Comparison of ENCODE assay signal across 8 cellular contexts in the genomic region with DNA sequence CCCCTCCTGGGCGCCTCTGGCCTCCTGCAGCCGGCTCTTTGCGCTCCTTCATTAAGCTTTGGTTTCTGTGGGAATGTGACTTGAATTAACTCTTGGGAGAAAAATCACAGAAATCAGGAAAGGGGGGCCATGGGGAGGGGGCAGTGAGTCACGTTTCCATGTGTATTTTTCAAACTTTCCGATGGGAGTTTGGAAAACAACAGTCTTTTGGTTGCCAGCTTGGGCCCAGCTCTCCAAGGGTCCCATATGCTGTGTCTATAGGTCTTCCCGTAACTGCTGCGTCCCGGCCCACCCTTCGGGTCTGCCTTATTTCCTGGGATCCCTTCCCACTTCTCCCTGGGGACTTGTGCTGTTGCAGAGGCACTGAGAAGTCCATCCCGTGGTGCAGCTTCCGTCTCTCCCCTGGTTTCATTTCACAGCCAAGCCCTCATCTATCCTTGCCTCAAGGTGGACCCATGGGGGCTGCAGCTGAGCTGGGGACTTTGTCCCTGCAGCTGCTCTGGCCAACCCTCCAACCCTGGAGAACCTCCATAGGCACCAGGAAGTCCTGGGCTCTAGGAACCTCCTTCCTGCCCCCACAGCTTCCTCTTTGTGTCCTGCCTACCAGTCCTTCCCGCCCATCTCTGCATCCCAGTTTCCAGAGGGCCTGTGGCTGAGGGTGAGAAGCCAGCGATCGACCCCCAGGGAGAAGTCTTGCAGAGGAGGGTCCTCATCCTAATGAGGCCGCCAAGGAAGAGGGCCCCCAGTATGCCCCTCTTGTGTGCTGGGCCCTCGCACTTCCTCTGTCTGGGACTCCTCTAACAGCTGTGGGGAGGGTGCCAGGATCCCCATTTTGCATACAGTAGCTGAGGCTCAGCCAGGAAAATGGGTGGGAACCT. TPM values are rescaled to one million over a fixed set of nuclear protein-coding genes. Genes with fewer than 3 reads are reported as not detected.
DNase-seq lines count a peak whose midpoint lies in the region; ATAC-seq and TF ChIP-seq lines count a peak whose summit lies in the region.

No MANE protein-coding gene starts in this region.

- dilution Hi-C loops in IMR-90 (cut with HindIII; ENCODE audit: low sequenced_read_pairs, unreplicated experiment) = no loop called here

- H3K27ac Mint-ChIP-seq in central memory CD8-positive, alpha-beta T cell (ENCODE audit: low read depth) = peak overlapping the region; percentile 98

- no peak for TF ChIP-seq RAD21 in IMR-90 (IDR thresholded peaks at IDR 0.05; ENCODE audit: low read length)

- H4K5ac ChIP-seq in IMR-90 (ENCODE audit: low read depth, low read length) = peak overlapping the region; percentile 73

- peaks cover 43% of the 10 kb centered on the region for H3K9me1 ChIP-seq in IMR-90 (ENCODE audit: insufficient read depth, low read length)

- H3K4me1 Mint-ChIP-seq in central memory CD8-positive, alpha-beta T cell = peaks cover 53% of the 10 kb centered on the region

- peaks cover 27% of the 10 kb centered on the region for H3K36me3 Mint-ChIP-seq in central memory CD8-positive, alpha-beta T cell (ENCODE audit: insufficient read depth)

- H3K4ac ChIP-seq in IMR-90 (ENCODE audit: low read depth, low read length) = peak overlapping the region; percentile 97

- H3K9me3 Mint-ChIP-seq in central memory CD8-positive, alpha-beta T cell = no peaks in the 10 kb centered on the region

- peaks cover 58% of the 10 kb centered on the region for H3K4me1 ChIP-seq in A673 (ENCODE audit: insufficient read depth, low read length, poor library complexity, severe bottlenecking)
- H3K4me1 ChIP-seq in IMR-90 (ENCODE audit: control insufficient read depth, insufficient read depth, low read length) = peaks cover 50% of the 10 kb centered on the region
- H3K4me1 ChIP-seq in mucosa of stomach (ENCODE audit: control insufficient read depth, insufficient read depth, low read length) = peaks cover 70% of the 10 kb centered on the region

- H3K27me3 ChIP-seq in A673 (replicated peaks; ENCODE audit: insufficient read depth, low read depth, low read length, poor library complexity) (no peaks in the 10 kb centered on the region), IMR-90 (ENCODE audit: control insufficient read depth, insufficient read depth, low read length) (no peaks in the 10 kb centered on the region), mucosa of stomach (ENCODE audit: control insufficient read depth, insufficient read depth, low read length) (no peaks in the 10 kb centered on the region)

- peak overlapping the region; percentile 96 for H3K14ac ChIP-seq in IMR-90 (replicated peaks; ENCODE audit: low read depth, low read length)

- H3K36me3 ChIP-seq in A673 (ENCODE audit: insufficient read depth, low read length, poor library complexity, severe bottlenecking) (no peaks in the 10 kb centered on the region), IMR-90 (ENCODE audit: control insufficient read depth, insufficient read depth, low read length) (no peaks in the 10 kb centered on the region), mucosa of stomach (ENCODE audit: control insufficient read depth, insufficient read depth, low read length) (no peaks in the 10 kb centered on the region)

- H3K4me2 ChIP-seq in IMR-90 (ENCODE audit: low read depth, low read length) = peak overlapping the region; percentile 38

- POLR2A ChIA-PET in A673 (lab: Charles Lee; ENCODE audit: low non-redundant PET) = no interaction called here
- POLR2A ChIA-PET in IMR-90 (lab: Charles Lee; ENCODE audit: unreplicated experiment) = interaction anchor here (0.7 kb wide), 2 partner anchors 23 to 574 kb away, joined by 11 to 13 read pairs; no protein-coding TSS in a partner anchor

- H4K20me1 ChIP-seq in IMR-90 (ENCODE audit: insufficient read depth, low read length) = no peaks in the 10 kb centered on the region

- DNase-seq in A673 (ENCODE audit: low spot score) = no peak
- peak; percentile 57 for DNase-seq in IMR-90
- no peak for DNase-seq in central memory CD8-positive, alpha-beta T cell (ENCODE audit: low spot score in 2 of 2)
- DNase-seq in stimulated activated CD4-positive, alpha-beta T cell treated with anti-CD3 and anti-CD28 coated beads, Interleukin-4, amount 100 ng/mL, for 24 hours = no peak
- DNase-seq in NCI-H1930 (lab: John Stamatoyannopoulos, UW) = no peak

- CTCF ChIA-PET in A673 (lab: Charles Lee) (interaction anchor here (1.0 kb wide), 1 partner anchor 27 kb away, joined by 3 read pairs; no protein-coding TSS in a partner anchor), IMR-90 (lab: Yijun Ruan, JAX) (interaction anchor here (1.3 to 1.8 kb wide), 2 partner anchors 12 to 27 kb away, joined by 5 read pairs; no protein-coding TSS in a partner anchor)

- TF ChIP-seq POLR2A in IMR-90 (IDR thresholded peaks at IDR 0.05; ENCODE audit: low read depth, low read length) = no peak; the same call in none of the 2 replicates

- peak overlapping the region; percentile 40 for H3K18ac ChIP-seq in IMR-90 (ENCODE audit: low read depth, low read length)

- H2BK15ac ChIP-seq in IMR-90 (ENCODE audit: low read depth, low read length) = peak overlapping the region; percentile 96; the same call in 2 of the 3 replicates

- peak overlapping the region; percentile 85 to 87 for H4K8ac ChIP-seq in IMR-90 (ENCODE audit: low read depth in 2 of 2, low read length in 2 of 2)

- no peak overlapping the region for H3K4me3 Mint-ChIP-seq in central memory CD8-positive, alpha-beta T cell

- H3K9ac ChIP-seq in IMR-90 (ENCODE audit: low read depth, low read length) (peak overlapping the region; percentile 6; the same call in 1 of the 2 replicates), mucosa of stomach (ENCODE audit: low read length) (peak overlapping the region; percentile 83)

- H2BK20ac ChIP-seq in IMR-90 (ENCODE audit: low read depth, low read length) = peak overlapping the region; percentile 46

- in situ Hi-C loops in IMR-90 (cut with MboI; ENCODE audit: low sequenced_read_pairs) = no loop called here

- no peaks in the 10 kb centered on the region for H3K27me3 Mint-ChIP-seq in central memory CD8-positive, alpha-beta T cell

- H2AK5ac ChIP-seq in IMR-90 (ENCODE audit: low read depth, low read length) = peak overlapping the region; percentile 96

- H2AK9ac ChIP-seq in IMR-90 (replicated peaks; ENCODE audit: low read depth, low read length, poor library complexity) = peak overlapping the region; percentile 96

- peak overlapping the region; percentile 95 for H2BK120ac ChIP-seq in IMR-90 (ENCODE audit: low read depth, low read length)

- peak overlapping the region; percentile 94 for H4K91ac ChIP-seq in IMR-90 (ENCODE audit: insufficient read depth, low read depth, low read length)

- H3K9me3 ChIP-seq in A673 (ENCODE audit: low read depth, low read length, poor library complexity, severe bottlenecking) (no peaks in the 10 kb centered on the region), IMR-90 (ENCODE audit: control insufficient read depth, insufficient read depth, low read length) (no peaks in the 10 kb centered on the region), mucosa of stomach (ENCODE audit: control insufficient read depth, low read length) (no peaks in the 10 kb centered on the region)

- intact Hi-C loops in A673 (cut with micrococcal nuclease; ENCODE audit: unreplicated experiment) (no loop called here), IMR-90 (cut with micrococcal nuclease) (no loop called here)

- 35% methylated on average over 6 of the region's 16 CpGs; no CpG with 5 or more reads in 1 of the 2 experiments for WGBS in IMR-90 (ENCODE audit: extremely low coverage in 2 of 2, insufficient read length in 1 of 2), 2 experiments

- H3K23ac ChIP-seq in IMR-90 (ENCODE audit: low read depth, low read length) = peak overlapping the region; percentile 78

- H2BK5ac ChIP-seq in IMR-90 (ENCODE audit: low read depth, low read length, poor library complexity, severe bottlenecking) = peak overlapping the region; percentile 69

- H3K4me3 ChIP-seq in A673 (ENCODE audit: low read depth, low read length, poor library complexity, severe bottlenecking) (no peak overlapping the region), IMR-90 (ENCODE audit: insufficient read depth, low read depth, low read length) (no peak overlapping the region), mucosa of stomach (ENCODE audit: low read length) (peak overlapping the region; percentile 39)

- H3K79me1 ChIP-seq in IMR-90 (ENCODE audit: low read depth in 1 of 2, low read length in 2 of 2) = peaks cover 27 to 75% of the 10 kb centered on the region in 2 experiments

- ATAC-seq in IMR-90 (ENCODE audit: low read depth) = no peak
- ATAC-seq in central memory CD8-positive, alpha-beta T cell (replicated peaks; ENCODE audit: extremely low read depth, poor library complexity, severe bottlenecking) = no peak
- no peak for ATAC-seq in GM19452 (IDR thresholded peaks at IDR 0.05; ENCODE audit: unreplicated experiment)
- no peak for ATAC-seq in GM21723 (IDR thresholded peaks at IDR 0.05; ENCODE audit: unreplicated experiment)

- H3K56ac ChIP-seq in IMR-90 (ENCODE audit: extremely low read depth, insufficient read depth, low read length) = no peak overlapping the region

- TF ChIP-seq CTCF in A673 (conservative IDR thresholded peaks at IDR 0.05; ENCODE audit: low read depth, low read length) = no peak
- no peak for TF ChIP-seq CTCF in IMR-90 (conservative IDR thresholded peaks at IDR 0.05; ENCODE audit: low read depth, low read length)

- peak overlapping the region; percentile 78 for H2AFZ ChIP-seq in IMR-90 (replicated peaks; ENCODE audit: low read length, poor library complexity)

- BruUV-seq in A673 (replicated peaks; lab: Mats Ljungman, UMichigan) (no TSS peak), IMR-90 (replicated peaks; lab: Mats Ljungman, UMichigan) (no TSS peak)

- peak overlapping the region; percentile 97 for H3K27ac ChIP-seq in A673 (ENCODE audit: low read depth, low read length, poor library complexity, severe bottlenecking)
- H3K27ac ChIP-seq in IMR-90 (ENCODE audit: insufficient read depth, low read length) = peak overlapping the region; percentile 73

RNA-seq across cellular contexts. Expression of gene LMNA, which starts 11.6 kb away (rescaled TPM):
- total RNA-seq in A673 (2021) = 204 and 225 TPM in 2 replicates
- 753 and 755 TPM in 2 replicates for total RNA-seq in IMR-90 (2012; rRNA removed)
- 563 and 927 TPM in 2 replicates for polyA plus RNA-seq in IMR-90 (2012; rRNA removed)
- 602 and 638 TPM in 2 replicates for polyA plus RNA-seq in IMR-90 (2012; cell fraction: cytosol; rRNA removed)
- polyA plus RNA-seq in IMR-90 (2012; cell fraction: nucleus; rRNA removed; ENCODE audit: low replicate concordance) = 1,137 and 1,144 TPM in 2 replicates

RNA-seq across cellular contexts. Expression of gene MEX3A, which starts 20.6 kb away (rescaled TPM):
- total RNA-seq in A673 (2021) (90.0 and 92.5 TPM in 2 replicates), IMR-90 (2012; rRNA removed) (2.3 and 2.5 TPM in 2 replicates)
- polyA plus RNA-seq in IMR-90 (2012; rRNA removed) = 9.0 and 11.6 TPM in 2 replicates
- 4.0 and 8.8 TPM in 2 replicates for polyA plus RNA-seq in IMR-90 (2012; cell fraction: cytosol; rRNA removed)
- polyA plus RNA-seq in IMR-90 (2012; cell fraction: nucleus; rRNA removed; ENCODE audit: low replicate concordance) = 14.6 and 16.6 TPM in 2 replicates

RNA-seq across cellular contexts. Expression of gene RAB25, which starts 41.9 kb away (rescaled TPM):
- total RNA-seq in A673 (2021) (0.47 and 0.66 TPM in 2 replicates), IMR-90 (2012; rRNA removed) (not detected in 2 replicates)
- polyA plus RNA-seq in IMR-90 (2012; rRNA removed) = not detected in 2 replicates
- polyA plus RNA-seq in IMR-90 (2012; cell fraction: cytosol; rRNA removed) = 0.03 TPM in 1 of 2 replicates, not detected in the other
- polyA plus RNA-seq in IMR-90 (2012; cell fraction: nucleus; rRNA removed; ENCODE audit: low replicate concordance) = 0.29 TPM in 1 of 2 replicates, not detected in the other

RNA-seq across cellular contexts. Expression of gene LAMTOR2, which starts 48.3 kb away (rescaled TPM):
- 52.0 and 63.6 TPM in 2 replicates for total RNA-seq in A673 (2021)
- 45.8 and 50.0 TPM in 2 replicates for total RNA-seq in IMR-90 (2012; rRNA removed)
- 89.0 and 106 TPM in 2 replicates for polyA plus RNA-seq in IMR-90 (2012; rRNA removed)
- 132 and 144 TPM in 2 replicates for polyA plus RNA-seq in IMR-90 (2012; cell fraction: cytosol; rRNA removed)
- 24.2 and 31.7 TPM in 2 replicates for polyA plus RNA-seq in IMR-90 (2012; cell fraction: nucleus; rRNA removed; ENCODE audit: low replicate concordance)

RNA-seq across cellular contexts. Expression of gene UBQLN4, which starts 49.3 kb away (rescaled TPM):
- total RNA-seq in A673 (2021) = 66.6 and 75.2 TPM in 2 replicates
- 8.8 and 9.7 TPM in 2 replicates for total RNA-seq in IMR-90 (2012; rRNA removed)
- polyA plus RNA-seq in IMR-90 (2012; rRNA removed) = 21.6 and 24.0 TPM in 2 replicates
- 11.7 and 17.0 TPM in 2 replicates for polyA plus RNA-seq in IMR-90 (2012; cell fraction: cytosol; rRNA removed)
- polyA plus RNA-seq in IMR-90 (2012; cell fraction: nucleus; rRNA removed; ENCODE audit: low replicate concordance) = 40.7 and 41.8 TPM in 2 replicates

Comparison
In these comparisons a context has a peak if more than half of its experiments do, and no peak if none do; other contexts are left out.
1. RNA of gene MEX3A, which starts 20.6 kb away (total RNA-seq): 90.0 to 92.5 TPM in A673; 2.3 to 2.5 TPM in IMR-90; every median in the first group is over 10 times any median in the second.